ENCODE assay signal across 8 cellular contexts in genomic region chr9:101566904-101567724, GRCh38. TPM values are rescaled to one million over a fixed set of nuclear protein-coding genes. Genes with fewer than 3 reads are reported as not detected.
DNase-seq lines count a peak whose midpoint lies in the region; ATAC-seq and TF ChIP-seq lines count a peak whose summit lies in the region.

No MANE protein-coding gene starts in this region.

- peak; percentile 53 for TF ChIP-seq CTCF in CD14-positive monocyte (IDR thresholded peaks at IDR 0.05)
- peak; percentile 75 for TF ChIP-seq CTCF in WERI-Rb-1 (IDR thresholded peaks at IDR 0.05; ENCODE audit: low read depth, low read length)
- peak in 1 of 3 experiments; percentile 9 for TF ChIP-seq CTCF in esophagus muscularis mucosa (IDR thresholded peaks at IDR 0.05)

- DNase-seq in CD14-positive monocyte (ENCODE audit: low spot score) (no peak), WERI-Rb-1 (peak; percentile 33), glomerular endothelial cell (ENCODE audit: extremely low read depth, low read depth, low spot score) (peak; percentile 1), foreskin melanocyte (no peak), Ammon's horn (ENCODE audit: low spot score) (no peak), esophagus muscularis mucosa (ENCODE audit: extremely low spot score) (no peak)

- H3K9me3 ChIP-seq in WERI-Rb-1 (ENCODE audit: severe bottlenecking) (no peaks in the 10 kb centered on the region), esophagus muscularis mucosa (no peaks in the 10 kb centered on the region)

- H3K4me3 ChIP-seq in WERI-Rb-1 (ENCODE audit: low read depth, low read length) (no peak overlapping the region), esophagus muscularis mucosa (no peak overlapping the region)

- H3K9me3 Mint-ChIP-seq in CD14-positive monocyte: peaks cover 0 to 3% (median 0%) of the 10 kb centered on the region in 7 donors

- intact Hi-C loops in CD14-positive monocyte (cut with micrococcal nuclease) (no loop called here), esophagus muscularis mucosa (cut with DNase I) (no loop called here)

- H3K36me3 Mint-ChIP-seq in CD14-positive monocyte: peaks cover 67 to 77% of the 10 kb centered on the region in 2 donors

- H3K36me3 ChIP-seq in WERI-Rb-1: peaks cover 50% of the 10 kb centered on the region
- H3K36me3 ChIP-seq in esophagus muscularis mucosa: peaks cover 36 to 86% (median 47%) of the 10 kb centered on the region in 4 donors

- H3K27ac ChIP-seq in WERI-Rb-1 (no peak overlapping the region), esophagus muscularis mucosa (replicated peaks in 1 of 4) (no peak overlapping the region)

- H3K27ac Mint-ChIP-seq in CD14-positive monocyte: no peak overlapping the region

- no peak for TF ChIP-seq POLR2A in esophagus muscularis mucosa (IDR thresholded peaks at IDR 0.05; ENCODE audit: low read depth)

- H3K27me3 ChIP-seq in WERI-Rb-1 (ENCODE audit: insufficient read depth, low read depth, severe bottlenecking) (no peaks in the 10 kb centered on the region), esophagus muscularis mucosa (no peaks in the 10 kb centered on the region)

- no peaks in the 10 kb centered on the region for H3K4me1 ChIP-seq in esophagus muscularis mucosa

- H3K4me3 Mint-ChIP-seq in CD14-positive monocyte: no peak overlapping the region

- H3K4me1 Mint-ChIP-seq in CD14-positive monocyte: no peaks in the 10 kb centered on the region

- WGBS in esophagus muscularis mucosa: 89% methylated on average over 5 of the region's 5 CpGs

- peak; percentile 81 for ATAC-seq in GM18858 (IDR thresholded peaks at IDR 0.05; ENCODE audit: unreplicated experiment)
- ATAC-seq in HG03469 (IDR thresholded peaks at IDR 0.05; ENCODE audit: unreplicated experiment): peak; percentile 68

- TF ChIP-seq EP300 in esophagus muscularis mucosa (IDR thresholded peaks at IDR 0.05): no peak

- H3K27me3 Mint-ChIP-seq in CD14-positive monocyte (ENCODE audit: low read depth in 3 of 3): no peaks in the 10 kb centered on the region

RNA-seq across cellular contexts. Expression of gene PPP3R2, which starts 27.7 kb away (rescaled TPM):
- polyA plus RNA-seq in CD14-positive monocyte: under 1 TPM in 1 of 2 donors, not detected in 1; 0.11 TPM
- total RNA-seq in glomerular endothelial cell: not detected in 2 replicates
- under 1 TPM in 1 of 4 donors, not detected in 3; 0.06 TPM for total RNA-seq in esophagus muscularis mucosa

RNA-seq across cellular contexts. Expression of gene RNF20, which starts 33.5 kb away (rescaled TPM):
- polyA plus RNA-seq in CD14-positive monocyte: 10 to 100 TPM; 22.3 to 35.2 TPM
- 14.6 and 19.8 TPM in 2 replicates for total RNA-seq in glomerular endothelial cell
- 10 to 100 TPM; 23.0 to 32.1 (median 27.2) TPM for total RNA-seq in esophagus muscularis mucosa

Comparison
In these comparisons a context has a peak if more than half of its experiments do, and no peak if none do; other contexts are left out.
1. DNase-seq: peak in WERI-Rb-1 (single experiment) and glomerular endothelial cell (single experiment); none in CD14-positive monocyte (single experiment), foreskin melanocyte (single experiment), Ammon's horn (single experiment) and esophagus muscularis mucosa (single experiment).